Comparison of ENCODE assay signal across 10 cellular contexts in genomic region chr13:25130944-25131343, GRCh38. TPM values are rescaled to one million over a fixed set of nuclear protein-coding genes. Genes with fewer than 3 reads are reported as not detected.
"Had no signal": no experiment of that assay in that cellular context is flagged by ENCODE, and none has a peak within 500 bp of the region (broad histone marks: within the 10 kb centered on the region; RNA-seq: fewer than 3 reads in every experiment).

No MANE protein-coding gene starts in this region.

- H3K4me3 ChIP-seq: GM23248, K562 had no signal

- H3K9ac ChIP-seq: GM23248 had no signal

- ATAC-seq: K562 had no signal

- H3K27ac ChIP-seq: GM23248 had no signal

- DNase-seq: GM23248, GOT3, H9, HCEC 1CT, IMR-90, KG1 had no signal

- H2AFZ ChIP-seq: GM23248 had no signal

- FAIRE-seq: H54, HTR-8/SVneo, K562 had no signal

RNA-seq across cellular contexts. Expression of gene AMER2, which starts 41.1 kb away (rescaled TPM):
- total RNA-seq: GM23248, HT-29, IMR-90, K562 had no signal
- polyA plus RNA-seq: GM23248, IMR-90, K562 had no signal
